ENCODE assay signal across 38 cellular contexts in the genomic region with DNA sequence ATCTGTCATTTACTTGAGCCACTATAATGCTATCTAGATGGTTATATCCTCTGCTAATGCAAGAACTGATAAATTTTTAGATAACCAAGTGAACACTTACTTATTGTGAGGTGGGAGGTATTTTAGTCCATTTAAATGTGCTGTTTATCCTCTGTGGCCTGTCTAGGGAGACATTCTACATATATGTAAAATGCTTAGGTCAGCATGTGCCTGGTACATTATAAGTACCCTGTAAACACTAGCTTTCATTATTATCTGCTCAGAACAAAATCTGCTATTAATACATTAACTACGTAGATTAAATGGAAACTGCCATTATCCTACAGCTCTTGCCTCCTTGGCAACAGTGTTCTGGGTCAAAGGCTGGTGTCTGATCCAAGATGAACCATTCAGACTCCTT.
"Had no signal": no experiment of that assay in that cellular context is flagged by ENCODE, and none has a peak within 500 bp of the region (broad histone marks: within the 10 kb centered on the region; RNA-seq: fewer than 3 reads in every experiment).

No MANE protein-coding gene starts in this region.

- H3K4me1 Mint-ChIP-seq: activated CD4-positive, alpha-beta T cell treated with anti-CD3 and anti-CD28 coated beads for 36 hours; activated CD4-positive, alpha-beta T cell treated with anti-CD3 and anti-CD28 coated beads, Interleukin-2, amount 10 ng/mL, durations not matched to agents 24 days and 14 days; activated CD8-positive, alpha-beta memory T cell treated with anti-CD3 and anti-CD28 coated beads, Interleukin-2, amount 10 ng/mL, durations not matched to agents 7 days and 5 days; activated naive CD4-positive, alpha-beta T cell treated with anti-CD3 and anti-CD28 coated beads, Interleukin-2, amount 50 U/mL, for 24 hours; activated naive CD8-positive, alpha-beta T cell treated with anti-CD3 and anti-CD28 coated beads for 36 hours; activated naive CD8-positive, alpha-beta T cell treated with anti-CD3 and anti-CD28 coated beads, Interleukin-2, amount 50 U/mL, for 24 hours had no signal

- H3K27me3 ChIP-seq: adrenal gland, body of pancreas, esophagus squamous epithelium, gastroesophageal sphincter, heart right ventricle had no signal

- H3K27ac ChIP-seq: adrenal gland, body of pancreas, epithelial cell of prostate, esophagus squamous epithelium, gastroesophageal sphincter, heart right ventricle, WERI-Rb-1 had no signal

- FAIRE-seq: colon, endometrium, endothelial cell of umbilical vein had no signal

- H3K9me3 Mint-ChIP-seq: activated CD4-positive, alpha-beta memory T cell treated with anti-CD3 and anti-CD28 coated beads for 36 hours; activated CD4-positive, alpha-beta T cell treated with anti-CD3 and anti-CD28 coated beads, Interleukin-2, amount 10 ng/mL, durations not matched to agents 24 days and 14 days; activated naive CD4-positive, alpha-beta T cell treated with anti-CD3 and anti-CD28 coated beads for 36 hours; activated naive CD4-positive, alpha-beta T cell treated with anti-CD3 and anti-CD28 coated beads, Interleukin-2, amount 50 U/mL, for 24 hours; activated naive CD8-positive, alpha-beta T cell treated with anti-CD3 and anti-CD28 coated beads for 36 hours; activated naive CD8-positive, alpha-beta T cell treated with anti-CD3 and anti-CD28 coated beads, Interleukin-2, amount 50 U/mL, for 24 hours; activated T-helper 1 cell treated with anti-CD3 and anti-CD28 coated beads, Interleukin-12 subunit alpha, Interleukin-12 subunit beta, Interleukin-2, Interleukin-4 antibody, amounts not matched to agents 30 ng/mL and 10 ng/mL and 1 ng/mL, durations not matched to agents 14 hours and 24 hours and 36 hours; activated T-helper 2 cell treated with anti-CD3 and anti-CD28 coated beads, Interferon-gamma antibody, Interleukin-2, Interleukin-4, amounts not matched to agents 10 μg/mL and 5 μg/mL and 100 μg/mL, durations not matched to agents 14 hours and 24 hours and 36 hours; effector memory CD8-positive, alpha-beta T cell; T-helper 1 cell treated with Interleukin-12 subunit alpha and Interleukin-12 subunit beta and Interleukin-4 antibody, amounts not matched to agents 30 μg/mL and 1 μg/mL, for 36 hours; T-helper 2 cell treated with Interferon-gamma antibody and Interleukin-4, amounts not matched to agents 5 μg/mL and 100 μg/mL, for 36 hours had no signal

- H3K27ac Mint-ChIP-seq: activated CD4-positive, alpha-beta memory T cell treated with anti-CD3 and anti-CD28 coated beads for 36 hours; activated CD4-positive, alpha-beta T cell treated with anti-CD3 and anti-CD28 coated beads for 36 hours; activated CD4-positive, alpha-beta T cell treated with anti-CD3 and anti-CD28 coated beads, Interleukin-2, amount 10 ng/mL, durations not matched to agents 24 days and 14 days; activated CD8-positive, alpha-beta memory T cell treated with anti-CD3 and anti-CD28 coated beads, Interleukin-2, amount 10 ng/mL, durations not matched to agents 7 days and 5 days; activated CD8-positive, alpha-beta T cell treated with anti-CD3 and anti-CD28 coated beads, Interleukin-2, amount 10 ng/mL, durations not matched to agents 7 days and 5 days; activated naive CD4-positive, alpha-beta T cell treated with anti-CD3 and anti-CD28 coated beads for 36 hours; activated naive CD4-positive, alpha-beta T cell treated with anti-CD3 and anti-CD28 coated beads, Interleukin-2, amount 50 U/mL, for 24 hours; activated naive CD8-positive, alpha-beta T cell treated with anti-CD3 and anti-CD28 coated beads for 36 hours; activated naive CD8-positive, alpha-beta T cell treated with anti-CD3 and anti-CD28 coated beads, Interleukin-2, amount 50 U/mL, for 24 hours; activated T-helper 1 cell treated with anti-CD3 and anti-CD28 coated beads, Interleukin-12 subunit alpha, Interleukin-12 subunit beta, Interleukin-2, Interleukin-4 antibody, amounts not matched to agents 30 ng/mL and 10 ng/mL and 1 ng/mL, durations not matched to agents 14 hours and 24 hours and 36 hours; activated T-helper 2 cell treated with anti-CD3 and anti-CD28 coated beads, Interferon-gamma antibody, Interleukin-2, Interleukin-4, amounts not matched to agents 10 μg/mL and 5 μg/mL and 100 μg/mL, durations not matched to agents 14 hours and 24 hours and 36 hours; T-helper 1 cell treated with Interleukin-12 subunit alpha and Interleukin-12 subunit beta and Interleukin-4 antibody, amounts not matched to agents 30 μg/mL and 1 μg/mL, for 36 hours; T-helper 2 cell treated with Interferon-gamma antibody and Interleukin-4, amounts not matched to agents 5 μg/mL and 100 μg/mL, for 36 hours had no signal

- DNase-seq: activated CD4-positive, alpha-beta memory T cell treated with anti-CD3 and anti-CD28 coated beads for 36 hours; activated CD4-positive, alpha-beta T cell treated with anti-CD3 and anti-CD28 coated beads for 36 hours; activated CD4-positive, alpha-beta T cell treated with anti-CD3 and anti-CD28 coated beads, Interleukin-2, amount 10 ng/mL, durations not matched to agents 24 days and 14 days; activated CD4-positive, CD25-positive, alpha-beta regulatory T cell; activated CD4-positive, CD25-positive, alpha-beta regulatory T cell treated with anti-CD3 and anti-CD28 coated beads, Interleukin-2, amount 50 U/mL, for 72 hours; activated CD8-positive, alpha-beta memory T cell treated with anti-CD3 and anti-CD28 coated beads, Interleukin-2, amount 10 ng/mL, durations not matched to agents 7 days and 5 days; activated CD8-positive, alpha-beta memory T cell treated with anti-CD3 and anti-CD28 coated beads, Interleukin-2, amount 50 U/mL, for 4 hours; activated CD8-positive, alpha-beta T cell treated with anti-CD3 and anti-CD28 coated beads, Interleukin-2, amount 10 ng/mL, durations not matched to agents 7 days and 5 days; activated effector memory CD4-positive, alpha-beta T cell treated with anti-CD3 and anti-CD28 coated beads, Interleukin-2, amount 50 U/mL, for 16 hours; activated naive CD4-positive, alpha-beta T cell treated with anti-CD3 and anti-CD28 coated beads for 36 hours; activated naive CD8-positive, alpha-beta T cell treated with anti-CD3 and anti-CD28 coated beads for 36 hours; activated naive CD8-positive, alpha-beta T cell treated with anti-CD3 and anti-CD28 coated beads, Interleukin-2, amount 50 U/mL, for 24 hours; activated T-cell treated with anti-CD3 and anti-CD28 coated beads, Interleukin-2, amount 50 U/mL, for 1 hour; activated T-cell treated with anti-CD3 and anti-CD28 coated beads, Interleukin-2, amount 50 U/mL, for 48 hours; adrenal gland; amygdala; aorta; body of pancreas; caudate nucleus; cortex of kidney; dermis blood vessel endothelial cell; effector CD4-positive, alpha-beta T cell; effector memory CD8-positive, alpha-beta T cell; esophagus squamous epithelium; foreskin melanocyte; heart right ventricle; T1000; WERI-Rb-1 had no signal

- H3K4me1 ChIP-seq: body of pancreas, esophagus squamous epithelium, gastroesophageal sphincter, heart right ventricle had no signal

- ATAC-seq: activated CD8-positive, alpha-beta memory T cell treated with anti-CD3 and anti-CD28 coated beads, Interleukin-2, amount 10 ng/mL, durations not matched to agents 7 days and 5 days; activated CD8-positive, alpha-beta T cell treated with anti-CD3 and anti-CD28 coated beads, Interleukin-2, amount 10 ng/mL, durations not matched to agents 7 days and 5 days; activated naive CD8-positive, alpha-beta T cell treated with anti-CD3 and anti-CD28 coated beads, Interleukin-2, amount 50 U/mL, for 24 hours; body of pancreas; effector memory CD8-positive, alpha-beta T cell; gastroesophageal sphincter; heart right ventricle had no signal

- H3K27me3 Mint-ChIP-seq: activated CD4-positive, alpha-beta memory T cell treated with anti-CD3 and anti-CD28 coated beads for 36 hours; activated CD4-positive, alpha-beta T cell treated with anti-CD3 and anti-CD28 coated beads for 36 hours; activated CD4-positive, alpha-beta T cell treated with anti-CD3 and anti-CD28 coated beads, Interleukin-2, amount 10 ng/mL, durations not matched to agents 24 days and 14 days; activated CD8-positive, alpha-beta memory T cell treated with anti-CD3 and anti-CD28 coated beads, Interleukin-2, amount 10 ng/mL, durations not matched to agents 7 days and 5 days; activated naive CD4-positive, alpha-beta T cell treated with anti-CD3 and anti-CD28 coated beads, Interleukin-2, amount 50 U/mL, for 24 hours; activated naive CD8-positive, alpha-beta T cell treated with anti-CD3 and anti-CD28 coated beads for 36 hours; activated naive CD8-positive, alpha-beta T cell treated with anti-CD3 and anti-CD28 coated beads, Interleukin-2, amount 50 U/mL, for 24 hours; effector memory CD8-positive, alpha-beta T cell had no signal

- H3K4me3 Mint-ChIP-seq: activated CD4-positive, alpha-beta memory T cell treated with anti-CD3 and anti-CD28 coated beads for 36 hours; activated CD4-positive, alpha-beta T cell treated with anti-CD3 and anti-CD28 coated beads for 36 hours; activated CD4-positive, alpha-beta T cell treated with anti-CD3 and anti-CD28 coated beads, Interleukin-2, amount 10 ng/mL, durations not matched to agents 24 days and 14 days; activated CD8-positive, alpha-beta memory T cell treated with anti-CD3 and anti-CD28 coated beads, Interleukin-2, amount 10 ng/mL, durations not matched to agents 7 days and 5 days; activated CD8-positive, alpha-beta T cell treated with anti-CD3 and anti-CD28 coated beads, Interleukin-2, amount 10 ng/mL, durations not matched to agents 7 days and 5 days; activated naive CD4-positive, alpha-beta T cell treated with anti-CD3 and anti-CD28 coated beads for 36 hours; activated naive CD4-positive, alpha-beta T cell treated with anti-CD3 and anti-CD28 coated beads, Interleukin-2, amount 50 U/mL, for 24 hours; activated naive CD8-positive, alpha-beta T cell treated with anti-CD3 and anti-CD28 coated beads for 36 hours; activated naive CD8-positive, alpha-beta T cell treated with anti-CD3 and anti-CD28 coated beads, Interleukin-2, amount 50 U/mL, for 24 hours; activated T-helper 1 cell treated with anti-CD3 and anti-CD28 coated beads, Interleukin-12 subunit alpha, Interleukin-12 subunit beta, Interleukin-2, Interleukin-4 antibody, amounts not matched to agents 30 ng/mL and 10 ng/mL and 1 ng/mL, durations not matched to agents 14 hours and 24 hours and 36 hours; effector memory CD8-positive, alpha-beta T cell; T-helper 1 cell treated with Interleukin-12 subunit alpha and Interleukin-12 subunit beta and Interleukin-4 antibody, amounts not matched to agents 30 μg/mL and 1 μg/mL, for 36 hours; T-helper 2 cell treated with Interferon-gamma antibody and Interleukin-4, amounts not matched to agents 5 μg/mL and 100 μg/mL, for 36 hours had no signal

- H3K9me3 ChIP-seq: adrenal gland, body of pancreas, esophagus squamous epithelium, gastroesophageal sphincter, heart right ventricle had no signal

- H3K4me3 ChIP-seq: adrenal gland, body of pancreas, esophagus squamous epithelium, gastroesophageal sphincter, heart right ventricle had no signal
